10 cellular contexts compared by ENCODE assay signal in the genomic region with DNA sequence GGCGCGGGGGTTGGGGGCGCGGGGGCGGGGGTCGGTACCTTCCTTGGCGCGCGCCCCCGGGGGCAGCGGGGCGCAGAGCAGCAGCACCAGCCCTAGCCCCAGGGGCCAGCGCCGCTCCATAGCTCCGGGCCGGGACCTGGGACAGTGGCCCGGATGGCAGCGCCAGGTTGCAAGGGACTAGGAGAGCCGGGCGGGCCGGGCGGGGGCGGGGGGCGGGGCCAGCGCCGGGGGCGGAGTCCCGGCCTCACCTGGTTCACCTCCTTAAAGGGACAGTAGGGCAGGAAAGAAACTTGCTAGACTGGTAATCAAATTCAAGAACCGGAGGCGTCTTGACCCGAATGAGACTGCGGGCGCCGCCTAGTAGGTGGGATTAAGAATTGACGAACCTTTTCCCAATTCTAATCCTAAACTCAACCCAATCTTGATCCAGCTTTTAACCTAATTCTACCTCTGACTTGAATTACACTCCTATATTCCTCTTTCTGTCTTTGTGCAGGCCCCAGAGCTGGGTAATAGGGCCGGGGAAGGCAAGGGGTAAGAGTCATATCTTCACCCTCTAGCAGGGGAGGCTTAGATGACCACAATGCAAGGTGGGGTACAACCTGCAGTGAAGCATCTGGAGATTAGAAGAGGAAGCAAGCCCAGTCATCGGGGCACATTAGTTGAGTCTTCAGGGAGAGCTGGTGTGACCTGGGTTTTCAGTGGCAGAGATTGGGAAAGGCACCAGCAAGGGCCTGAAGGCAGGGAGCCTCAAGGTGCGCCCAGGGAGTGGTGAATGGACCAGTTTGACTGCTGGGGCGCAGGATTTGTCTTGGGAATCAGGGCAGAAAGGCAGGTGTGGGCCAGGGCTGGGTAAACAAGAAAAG. TPM values are rescaled to one million over a fixed set of nuclear protein-coding genes. Genes with fewer than 3 reads are reported as not detected.
DNase-seq lines count a peak whose midpoint lies in the region; ATAC-seq and TF ChIP-seq lines count a peak whose summit lies in the region.
"Had no signal": no experiment of that assay in that cellular context is flagged by ENCODE, and none has a peak within 500 bp of the region (broad histone marks: within the 10 kb centered on the region; RNA-seq: fewer than 3 reads in every experiment).

Gene EPHA1, minus strand, starts transcription at position 171 of the 866 bp plus-strand sequence. Its CDS starts 51 bp downstream, at position 120.

- no peaks in the 10 kb centered on the region for H3K36me3 ChIP-seq in CD4-positive, CD25-positive, alpha-beta regulatory T cell (ENCODE audit: control insufficient read depth, insufficient read depth, low read length)
- no peaks in the 10 kb centered on the region for H3K36me3 ChIP-seq in aorta (ENCODE audit: control insufficient read depth in 1 of 2, insufficient read depth in 2 of 2, low read length in 1 of 2)
- H3K36me3 ChIP-seq: HAP-1 had no signal

- no peaks in the 10 kb centered on the region for H3K27me3 ChIP-seq in CD4-positive, CD25-positive, alpha-beta regulatory T cell (ENCODE audit: control insufficient read depth, insufficient read depth, low read length)
- H3K27me3 ChIP-seq in dorsolateral prefrontal cortex = peaks cover 0 to 14% (median 0%) of the 10 kb centered on the region in 45 donors
- no peaks in the 10 kb centered on the region for H3K27me3 ChIP-seq in mononuclear cell (ENCODE audit: insufficient read depth, low read length)
- no peaks in the 10 kb centered on the region for H3K27me3 ChIP-seq in aorta (ENCODE audit: control insufficient read depth in 1 of 2, insufficient read depth in 2 of 2, low read length in 1 of 2)

- H3K27ac Mint-ChIP-seq in CD4-positive, CD25-positive, alpha-beta regulatory T cell = peak within 1 kb of the TSS; percentile 95 to 96 (median 95)

- peak; percentile 67 to 80 for ATAC-seq in CD4-positive, CD25-positive, alpha-beta regulatory T cell (ENCODE audit: low read depth in 2 of 2)
- ATAC-seq in aorta (ENCODE audit: low FRiP score) = no peak
- ATAC-seq in GM21447 (IDR thresholded peaks at IDR 0.05; ENCODE audit: unreplicated experiment) = no peak

- peak in 47 of 56 donors; percentile 10 to 46 (median 31) for TF ChIP-seq CTCF in dorsolateral prefrontal cortex (IDR thresholded peaks at IDR 0.05 in 54 of 56, conservative IDR thresholded peaks at IDR 0.05 in 2 of 56; ENCODE audit: low read depth in 1 of 56, partially characterized antibody in 56 of 56)

- H3K27ac ChIP-seq in CD4-positive, CD25-positive, alpha-beta regulatory T cell (ENCODE audit: insufficient read depth, low read length, poor library complexity, severe bottlenecking) = no peak within 1 kb of the TSS
- H3K27ac ChIP-seq in dorsolateral prefrontal cortex (no peak within 1 kb of the TSS), aorta (ENCODE audit: low read depth in 1 of 2, low read length in 2 of 2) (no peak within 1 kb of the TSS)

- peak; percentile 48 to 62 (median 52) for DNase-seq in CD4-positive, CD25-positive, alpha-beta regulatory T cell
- peak; percentile 98 for DNase-seq in HPDE6-E6E7 (ENCODE audit: extremely low spot score)
- peak; percentile 38 for DNase-seq in T-helper 9 cell
- DNase-seq in dorsolateral prefrontal cortex = peak in 1 of 10 donors; percentile 35
- peak; percentile 44 to 77 for DNase-seq in aorta
- DNase-seq in amniotic stem cell (lab: John Stamatoyannopoulos, UW) = no peak

- H3K4me3 Mint-ChIP-seq in CD4-positive, CD25-positive, alpha-beta regulatory T cell = peak within 1 kb of the TSS; percentile 87 to 95 (median 92)

- H3K9me3 ChIP-seq in CD4-positive, CD25-positive, alpha-beta regulatory T cell (ENCODE audit: control insufficient read depth in 2 of 2, low read length in 2 of 2) = no peaks in the 10 kb centered on the region
- no peaks in the 10 kb centered on the region for H3K9me3 ChIP-seq in mononuclear cell (ENCODE audit: low read depth, low read length)
- no peaks in the 10 kb centered on the region for H3K9me3 ChIP-seq in aorta (ENCODE audit: control insufficient read depth, low read length)
- H3K9me3 ChIP-seq: HAP-1 had no signal

- H3K4me3 ChIP-seq in CD4-positive, CD25-positive, alpha-beta regulatory T cell (ENCODE audit: low read depth, low read length) = peak within 1 kb of the TSS; percentile 65
- H3K4me3 ChIP-seq in dorsolateral prefrontal cortex (peak within 1 kb of the TSS in 52 of 59 donors; percentile 1 to 54 (median 36)), mononuclear cell (ENCODE audit: low read length) (peak within 1 kb of the TSS; percentile 36), aorta (ENCODE audit: low read length in 2 of 2) (no peak within 1 kb of the TSS)
- H3K4me3 ChIP-seq: HAP-1 had no signal

- H3K36me3 Mint-ChIP-seq in CD4-positive, CD25-positive, alpha-beta regulatory T cell = no peaks in the 10 kb centered on the region

- WGBS in aorta, 2 donors = 18 to 22% methylated on average over 21 to 39 of the region's 39 CpGs

- peaks cover 27% of the 10 kb centered on the region for H3K4me1 ChIP-seq in CD4-positive, CD25-positive, alpha-beta regulatory T cell (ENCODE audit: control insufficient read depth, insufficient read depth, low read length, poor library complexity, severe bottlenecking)
- peaks cover 77% of the 10 kb centered on the region for H3K4me1 ChIP-seq in mononuclear cell (ENCODE audit: insufficient read depth, low read length)
- H3K4me1 ChIP-seq in aorta (ENCODE audit: control insufficient read depth in 1 of 2, insufficient read depth in 2 of 2, low read length in 2 of 2) = no peaks in the 10 kb centered on the region

- H3K27me3 Mint-ChIP-seq in CD4-positive, CD25-positive, alpha-beta regulatory T cell = peaks cover 13% of the 10 kb centered on the region

- H3K4me1 Mint-ChIP-seq in CD4-positive, CD25-positive, alpha-beta regulatory T cell = peaks cover 12 to 66% (median 39%) of the 10 kb centered on the region in 4 donors

- intact Hi-C loops in dorsolateral prefrontal cortex (cut with DNase I) = no loop called here
- intact Hi-C loops in aorta (cut with DNase I) = no loop called here

- peaks cover 0 to 4% (median 0%) of the 10 kb centered on the region in 7 donors for H3K9me3 Mint-ChIP-seq in CD4-positive, CD25-positive, alpha-beta regulatory T cell

RNA-seq across cellular contexts. Expression of gene EPHA1, which starts in this region (rescaled TPM):
- 5.0 TPM for total RNA-seq in CD4-positive, CD25-positive, alpha-beta regulatory T cell
- polyA plus RNA-seq in CD4-positive, CD25-positive, alpha-beta regulatory T cell = 10 to 100 TPM in 1 of 4 donors, 1 to 10 TPM in 3; 1.4 to 10.3 (median 4.8) TPM
- total RNA-seq in dorsolateral prefrontal cortex (1 to 10 TPM in 16 of 120 experiments, under 1 TPM in 70, not detected in 34; 0.17 to 2.5 (median 0.62) TPM), mononuclear cell (2.3 TPM), aorta (under 1 TPM; 0.21 to 0.45 TPM)
- polyA plus RNA-seq in aorta = 1 to 10 TPM in 1 of 2 donors, under 1 TPM in 1; 0.20 to 1.9 TPM
- total RNA-seq: glomerular endothelial cell had no signal

Comparison
In these comparisons a context has a peak if more than half of its experiments do, and no peak if none do; other contexts are left out.
1. ATAC-seq: peak in CD4-positive, CD25-positive, alpha-beta regulatory T cell (2 of 2); none in aorta (single experiment) and GM21447 (single experiment).
2. H3K4me3 ChIP-seq: peak in CD4-positive, CD25-positive, alpha-beta regulatory T cell (single experiment), dorsolateral prefrontal cortex (52 of 59) and mononuclear cell (single experiment); none in aorta (0 of 2).